In genomic region chr15:40769310-40770146, GRCh38 we compare ENCODE assay signal across 8 cellular contexts. TPM values are rescaled to one million over a fixed set of nuclear protein-coding genes. Genes with fewer than 3 reads are reported as not detected.
A peak's percentile ranks its signal among the peaks of the same experiment; 100 is the strongest.
DNase-seq lines count a peak whose midpoint lies in the region; ATAC-seq and TF ChIP-seq lines count a peak whose summit lies in the region.

C15orf62 (plus strand) TSS chr15:40769980; CDS start chr15:40770496, 516 bp downstream.

- H3K27me3 Mint-ChIP-seq in CD8-positive, alpha-beta T cell (ENCODE audit: low read depth): no peaks in the 10 kb centered on the region
- no peaks in the 10 kb centered on the region for H3K27me3 Mint-ChIP-seq in activated B cell treated with CpG ODN at 0.5 μM for 24 hours
- no peaks in the 10 kb centered on the region for H3K27me3 Mint-ChIP-seq in central memory CD8-positive, alpha-beta T cell
- no peaks in the 10 kb centered on the region for H3K27me3 Mint-ChIP-seq in naive thymus-derived CD4-positive, alpha-beta T cell
- H3K27me3 Mint-ChIP-seq in type B pancreatic cell: peaks cover 2% of the 10 kb centered on the region

- peak within 1 kb of the TSS; percentile 35 for H3K27ac ChIP-seq in CD8-positive, alpha-beta T cell (ENCODE audit: low read depth, low read length)
- H3K27ac ChIP-seq in naive thymus-derived CD4-positive, alpha-beta T cell (ENCODE audit: low read depth, low read length): peak within 1 kb of the TSS; percentile 59

- H3K36me3 Mint-ChIP-seq in CD8-positive, alpha-beta T cell: peaks cover 27% of the 10 kb centered on the region
- H3K36me3 Mint-ChIP-seq in activated B cell treated with CpG ODN at 0.5 μM for 24 hours (ENCODE audit: low read depth) (peaks cover 19% of the 10 kb centered on the region), type B pancreatic cell (no peaks in the 10 kb centered on the region)
- H3K36me3 Mint-ChIP-seq in central memory CD8-positive, alpha-beta T cell (ENCODE audit: insufficient read depth): peaks cover 13% of the 10 kb centered on the region
- peaks cover 0 to 11% (median 4%) of the 10 kb centered on the region in 5 donors for H3K36me3 Mint-ChIP-seq in naive thymus-derived CD4-positive, alpha-beta T cell

- intact Hi-C loops in CD8-positive, alpha-beta T cell (cut with DNase I, micrococcal nuclease): loop anchor here (2.0 kb wide), 3 partner anchors 13 to 37 kb away; partner anchors contain the start of genes RMDN3 (in 2 of the 2), DNAJC17 (in 1 of the 2) and ZFYVE19 (in 1 of the 2)
- intact Hi-C loops in activated B cell treated with CpG ODN at 0.5 μM for 24 hours (cut with micrococcal nuclease): loop anchor here (1.0 to 5.0 kb wide), 8 partner anchors 13 to 348 kb away; partner anchors contain the start of genes BAHD1, CCDC32, DNAJC17 and INO80
- intact Hi-C loops in naive thymus-derived CD4-positive, alpha-beta T cell (cut with micrococcal nuclease): loop anchor here (2.0 to 5.0 kb wide), 2 partner anchors 15 to 177 kb away; partner anchors contain the start of genes KNL1 (in 1 of the 2) and RMDN3 (in 1 of the 2)

- POLR2A ChIA-PET in CD8-positive, alpha-beta T cell (lab: Charles Lee): interaction anchor here (0.5 to 1.7 kb wide), 3 partner anchors 26 to 201 kb away, joined by 3 to 7 read pairs (median 3); partner anchors contain the start of genes RAD51 and RPUSD2
- POLR2A ChIA-PET in activated B cell treated with CpG ODN at 0.5 μM for 24 hours (lab: Charles Lee): interaction anchor here (0.6 to 3.3 kb wide), 17 partner anchors 11 to 1200 kb away, joined by 3 to 49 read pairs (median 6); partner anchors contain the start of genes CCDC32, CHP1, DNAJC17 and EXD1
- POLR2A ChIA-PET in naive thymus-derived CD4-positive, alpha-beta T cell (lab: Charles Lee): interaction anchor here (1.1 to 2.7 kb wide), 3 partner anchors 12 to 75 kb away, joined by 3 to 13 read pairs (median 4); partner anchors contain the start of genes RAD51 and RMDN3

- H3K9me3 ChIP-seq in CD8-positive, alpha-beta T cell (ENCODE audit: low read length): no peaks in the 10 kb centered on the region
- no peaks in the 10 kb centered on the region for H3K9me3 ChIP-seq in naive thymus-derived CD4-positive, alpha-beta T cell (ENCODE audit: control insufficient read depth in 2 of 3, low read length in 3 of 3)

- peaks cover 41% of the 10 kb centered on the region for H3K4me1 Mint-ChIP-seq in CD8-positive, alpha-beta T cell (ENCODE audit: low read depth)
- H3K4me1 Mint-ChIP-seq in activated B cell treated with CpG ODN at 0.5 μM for 24 hours (peaks cover 59% of the 10 kb centered on the region), type B pancreatic cell (ENCODE audit: unreplicated experiment) (peaks cover 27% of the 10 kb centered on the region)
- peaks cover 48% of the 10 kb centered on the region for H3K4me1 Mint-ChIP-seq in central memory CD8-positive, alpha-beta T cell
- H3K4me1 Mint-ChIP-seq in naive thymus-derived CD4-positive, alpha-beta T cell: peaks cover 24 to 46% (median 35%) of the 10 kb centered on the region in 7 donors

- H3K9me3 Mint-ChIP-seq in CD8-positive, alpha-beta T cell: no peaks in the 10 kb centered on the region
- H3K9me3 Mint-ChIP-seq in activated B cell treated with CpG ODN at 0.5 μM for 24 hours (no peaks in the 10 kb centered on the region), type B pancreatic cell (no peaks in the 10 kb centered on the region)
- H3K9me3 Mint-ChIP-seq in central memory CD8-positive, alpha-beta T cell: no peaks in the 10 kb centered on the region
- H3K9me3 Mint-ChIP-seq in naive thymus-derived CD4-positive, alpha-beta T cell: no peaks in the 10 kb centered on the region

- peak in 6 of 7 experiments; percentile 44 to 82 (median 68) for DNase-seq in CD8-positive, alpha-beta T cell
- peak; percentile 63 to 78 for DNase-seq in Kasumi-1 (lab: John Stamatoyannopoulos, UW)
- DNase-seq in activated B cell treated with CpG ODN at 0.5 μM for 24 hours: peak; percentile 81
- no peak for DNase-seq in central memory CD8-positive, alpha-beta T cell (ENCODE audit: low spot score in 2 of 2)
- peak in 7 of 9 donors; percentile 33 to 71 (median 45) for DNase-seq in naive thymus-derived CD4-positive, alpha-beta T cell
- DNase-seq in type B pancreatic cell (ENCODE audit: extremely low spot score, unreplicated experiment): no peak

- no peaks in the 10 kb centered on the region for H3K27me3 ChIP-seq in CD8-positive, alpha-beta T cell (ENCODE audit: insufficient read depth, low read length)
- H3K27me3 ChIP-seq in naive thymus-derived CD4-positive, alpha-beta T cell (ENCODE audit: control insufficient read depth in 2 of 2, insufficient read depth in 2 of 2, low read length in 2 of 2): no peaks in the 10 kb centered on the region

- H3K4me1 ChIP-seq in CD8-positive, alpha-beta T cell (ENCODE audit: insufficient read depth, low read length): peaks cover 39% of the 10 kb centered on the region
- H3K4me1 ChIP-seq in naive thymus-derived CD4-positive, alpha-beta T cell (ENCODE audit: control insufficient read depth in 2 of 2, insufficient read depth in 2 of 2, low read length in 2 of 2): peaks cover 10 to 27% of the 10 kb centered on the region in 2 donors

- peak within 1 kb of the TSS; percentile 69 for H3K4me3 Mint-ChIP-seq in CD8-positive, alpha-beta T cell
- H3K4me3 Mint-ChIP-seq in activated B cell treated with CpG ODN at 0.5 μM for 24 hours (peak within 1 kb of the TSS; percentile 82), type B pancreatic cell (peak within 1 kb of the TSS; percentile 41)
- H3K4me3 Mint-ChIP-seq in central memory CD8-positive, alpha-beta T cell: peak within 1 kb of the TSS; percentile 50
- peak within 1 kb of the TSS; percentile 42 to 73 (median 62) for H3K4me3 Mint-ChIP-seq in naive thymus-derived CD4-positive, alpha-beta T cell

- no peaks in the 10 kb centered on the region for H3K36me3 ChIP-seq in CD8-positive, alpha-beta T cell (ENCODE audit: insufficient read depth, low read length)
- peaks cover 0 to 45% (median 2%) of the 10 kb centered on the region in 3 experiments for H3K36me3 ChIP-seq in naive thymus-derived CD4-positive, alpha-beta T cell (ENCODE audit: control insufficient read depth in 2 of 3, insufficient read depth in 3 of 3, low read length in 3 of 3)

- CTCF ChIA-PET in CD8-positive, alpha-beta T cell (lab: Charles Lee): interaction anchor here (0.8 to 5.5 kb wide), 3 partner anchors 13 to 123 kb away, joined by 3 to 36 read pairs (median 7); no protein-coding TSS in a partner anchor
- CTCF ChIA-PET in activated B cell treated with CpG ODN at 0.5 μM for 24 hours (lab: Charles Lee): interaction anchor here (0.9 to 6.6 kb wide), 5 partner anchors 9 to 216 kb away, joined by 3 to 45 read pairs (median 5); no protein-coding TSS in a partner anchor
- CTCF ChIA-PET in naive thymus-derived CD4-positive, alpha-beta T cell (lab: Charles Lee): interaction anchor here (0.8 to 1.5 kb wide), 2 partner anchors 13 kb away, joined by 3 to 6 read pairs; no protein-coding TSS in a partner anchor

- ATAC-seq in CD8-positive, alpha-beta T cell: peak; percentile 58
- ATAC-seq in GM19468 (IDR thresholded peaks at IDR 0.05; ENCODE audit: extremely low read depth, unreplicated experiment) (peak; percentile 18), activated B cell treated with CpG ODN at 0.5 μM for 24 hours (ENCODE audit: low read depth) (peak; percentile 84), HG02970 (IDR thresholded peaks at IDR 0.05; ENCODE audit: low FRiP score, unreplicated experiment) (no peak)
- no peak for ATAC-seq in central memory CD8-positive, alpha-beta T cell (replicated peaks; ENCODE audit: extremely low read depth, poor library complexity, severe bottlenecking)
- peak; percentile 58 for ATAC-seq in naive thymus-derived CD4-positive, alpha-beta T cell

- TF ChIP-seq CTCF in CD8-positive, alpha-beta T cell (IDR thresholded peaks at IDR 0.05): no peak
- TF ChIP-seq CTCF in activated B cell treated with CpG ODN at 0.5 μM for 24 hours (IDR thresholded peaks at IDR 0.05): no peak
- TF ChIP-seq CTCF in type B pancreatic cell (conservative IDR thresholded peaks at IDR 0.05): no peak

- H3K27ac Mint-ChIP-seq in CD8-positive, alpha-beta T cell: peak within 1 kb of the TSS; percentile 94
- H3K27ac Mint-ChIP-seq in activated B cell treated with CpG ODN at 0.5 μM for 24 hours: peak within 1 kb of the TSS; percentile 93
- H3K27ac Mint-ChIP-seq in central memory CD8-positive, alpha-beta T cell (ENCODE audit: low read depth): peak within 1 kb of the TSS; percentile 78
- peak within 1 kb of the TSS; percentile 80 to 93 (median 88) for H3K27ac Mint-ChIP-seq in naive thymus-derived CD4-positive, alpha-beta T cell
- peak within 1 kb of the TSS; percentile 91 for H3K27ac Mint-ChIP-seq in type B pancreatic cell

- peak within 1 kb of the TSS; percentile 19 for H3K4me3 ChIP-seq in CD8-positive, alpha-beta T cell (ENCODE audit: low read depth, low read length)
- H3K4me3 ChIP-seq in naive thymus-derived CD4-positive, alpha-beta T cell (ENCODE audit: low read length): no peak within 1 kb of the TSS

RNA-seq across cellular contexts. Expression of gene C15orf62, which starts in this region (rescaled TPM):
- 1 to 10 TPM; 1.0 to 1.1 TPM for total RNA-seq in CD8-positive, alpha-beta T cell
- total RNA-seq in activated B cell treated with CpG ODN at 0.5 μM for 24 hours (5.7 and 6.5 TPM in 2 replicates), type B pancreatic cell (ENCODE audit: low replicate concordance) (1.1 and 1.3 TPM in 2 replicates)
- total RNA-seq in naive thymus-derived CD4-positive, alpha-beta T cell: 1 to 10 TPM in 3 of 5 experiments, under 1 TPM in 2; 0.73 to 2.8 (median 1.3) TPM
- polyA plus RNA-seq in naive thymus-derived CD4-positive, alpha-beta T cell: under 1 TPM; 0.35 to 0.67 TPM

Comparison
In these comparisons a context has a peak if more than half of its experiments do, and no peak if none do; other contexts are left out.
1. ATAC-seq: peak in CD8-positive, alpha-beta T cell (single experiment), GM19468 (single experiment), activated B cell treated with CpG ODN at 0.5 μM for 24 hours (single experiment) and naive thymus-derived CD4-positive, alpha-beta T cell (single experiment); none in central memory CD8-positive, alpha-beta T cell (single experiment) and HG02970 (single experiment).
2. DNase-seq: peak in CD8-positive, alpha-beta T cell (6 of 7), Kasumi-1 (2 of 2), activated B cell treated with CpG ODN at 0.5 μM for 24 hours (single experiment) and naive thymus-derived CD4-positive, alpha-beta T cell (7 of 9); none in central memory CD8-positive, alpha-beta T cell (0 of 2) and type B pancreatic cell (single experiment).
3. Peak in every context shown above with its lines, with median percentiles within 50 percentile points of each other: H3K27ac Mint-ChIP-seq and H3K4me3 Mint-ChIP-seq.